ENCODE assay signal across 33 cellular contexts in the genomic region with DNA sequence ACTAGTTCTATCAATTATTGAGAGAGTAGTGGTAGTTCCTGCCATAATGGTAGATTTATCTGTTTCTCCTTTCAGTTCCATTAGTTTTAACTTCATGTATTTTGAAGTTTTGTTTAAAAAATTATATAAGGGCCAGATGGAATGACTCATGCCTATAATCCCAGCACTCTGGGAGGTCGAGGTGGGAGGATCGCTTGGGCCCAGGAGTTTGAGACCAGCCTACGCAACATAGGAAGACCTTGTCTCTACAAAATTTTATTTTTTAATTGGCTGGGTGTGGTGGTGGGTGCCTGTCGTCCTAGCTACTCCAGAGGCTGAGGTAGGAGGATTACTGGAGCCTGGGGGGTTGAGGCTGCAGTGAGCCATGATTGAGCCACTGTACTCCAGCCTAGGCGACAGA. TPM values are rescaled to one million over a fixed set of nuclear protein-coding genes. Genes with fewer than 3 reads are reported as not detected.
"Had no signal": no experiment of that assay in that cellular context is flagged by ENCODE, and none has a peak within 500 bp of the region (broad histone marks: within the 10 kb centered on the region; RNA-seq: fewer than 3 reads in every experiment).

No MANE protein-coding gene starts in this region.

- H3K27me3 Mint-ChIP-seq: activated T-cell treated with anti-CD3 and anti-CD28 coated beads, Interleukin-2, amount 50 U/mL, for 24 hours; central memory CD8-positive, alpha-beta T cell had no signal

- H3K36me3 Mint-ChIP-seq: activated naive CD4-positive, alpha-beta T cell treated with anti-CD3 and anti-CD28 coated beads, Interleukin-2, amount 10 ng/mL, durations not matched to agents 7 days and 5 days; activated naive CD4-positive, alpha-beta T cell treated with anti-CD3 and anti-CD28 coated beads, Interleukin-2, amount 50 U/mL, for 72 hours; activated naive CD8-positive, alpha-beta T cell treated with anti-CD3 and anti-CD28 coated beads, Interleukin-2, amount 10 ng/mL, durations not matched to agents 7 days and 5 days had no signal

- H3K36me3 ChIP-seq: brain microvascular endothelial cell, esophagus muscularis mucosa, gastroesophageal sphincter, heart right ventricle had no signal

- H3K27ac Mint-ChIP-seq: activated CD4-positive, alpha-beta memory T cell treated with anti-CD3 and anti-CD28 coated beads, Interleukin-2, amount 10 ng/mL, durations not matched to agents 7 days and 5 days; activated CD4-positive, alpha-beta T cell treated with anti-CD3 and anti-CD28 coated beads, Interleukin-2, amount 10 ng/mL, durations not matched to agents 7 days and 5 days; activated naive CD4-positive, alpha-beta T cell treated with anti-CD3 and anti-CD28 coated beads, Interleukin-2, amount 10 ng/mL, durations not matched to agents 7 days and 5 days; activated naive CD4-positive, alpha-beta T cell treated with anti-CD3 and anti-CD28 coated beads, Interleukin-2, amount 50 U/mL, for 72 hours; activated naive CD8-positive, alpha-beta T cell treated with anti-CD3 and anti-CD28 coated beads, Interleukin-2, amount 10 ng/mL, durations not matched to agents 7 days and 5 days; activated T-cell treated with anti-CD3 and anti-CD28 coated beads, Interleukin-2, amount 50 U/mL, for 24 hours; activated T-cell treated with anti-CD3 and anti-CD28 coated beads, Interleukin-2, amount 50 U/mL, for 72 hours; effector memory CD8-positive, alpha-beta T cell; T-helper 17 cell; T-helper 2 cell treated with Interferon-gamma antibody and Interleukin-4, amounts not matched to agents 5 μg/mL and 100 μg/mL, for 36 hours; WTC11 had no signal

- H3K27ac ChIP-seq: brain microvascular endothelial cell, esophagus muscularis mucosa, gastroesophageal sphincter, heart right ventricle had no signal

- ATAC-seq: activated naive CD4-positive, alpha-beta T cell treated with anti-CD3 and anti-CD28 coated beads, Interleukin-2, amount 50 U/mL, for 72 hours; activated T-cell treated with anti-CD3 and anti-CD28 coated beads, Interleukin-2, amount 50 U/mL, for 72 hours; effector memory CD8-positive, alpha-beta T cell; gastroesophageal sphincter; heart right ventricle; T-helper 17 cell; WTC11 had no signal

- H3K9me3 ChIP-seq: esophagus muscularis mucosa, gastroesophageal sphincter, heart right ventricle had no signal

- DNase-seq: activated CD4-positive, alpha-beta memory T cell treated with anti-CD3 and anti-CD28 coated beads, Interleukin-2, amount 10 ng/mL, durations not matched to agents 7 days and 5 days; activated CD4-positive, alpha-beta T cell treated with anti-CD3 and anti-CD28 coated beads for 1 hour; activated CD4-positive, alpha-beta T cell treated with anti-CD3 and anti-CD28 coated beads for 4 hours; activated CD4-positive, alpha-beta T cell treated with anti-CD3 and anti-CD28 coated beads, Interleukin-2, amount 10 ng/mL, durations not matched to agents 7 days and 5 days; activated CD4-positive, alpha-beta T cell treated with anti-CD3 and anti-CD28 coated beads, Interleukin-2, amount 50 U/mL, for 4 hours; activated CD8-positive, alpha-beta memory T cell treated with anti-CD3 and anti-CD28 coated beads, Interleukin-2, amount 50 U/mL, for 48 hours; activated gamma-delta T cell; activated naive CD4-positive, alpha-beta T cell; activated naive CD4-positive, alpha-beta T cell treated with anti-CD3 and anti-CD28 coated beads, Interleukin-2, amount 10 ng/mL, durations not matched to agents 7 days and 5 days; activated naive CD8-positive, alpha-beta T cell treated with anti-CD3 and anti-CD28 coated beads, Interleukin-2, amount 10 ng/mL, durations not matched to agents 7 days and 5 days; activated T-cell treated with anti-CD3 and anti-CD28 coated beads for 4 hours; activated T-cell treated with anti-CD3 and anti-CD28 coated beads, Interleukin-2, amount 50 U/mL, for 24 hours; activated T-cell treated with anti-CD3 and anti-CD28 coated beads, Interleukin-2, amount 50 U/mL, for 72 hours; brain microvascular endothelial cell; cortex of kidney; dermis blood vessel endothelial cell; effector CD4-positive, alpha-beta T cell; effector memory CD8-positive, alpha-beta T cell; erythroblast; foreskin melanocyte; heart right ventricle; T-helper 1 cell; T-helper 17 cell; T1000 had no signal

- H3K4me1 ChIP-seq: esophagus muscularis mucosa, gastroesophageal sphincter had no signal

- H3K4me3 ChIP-seq: esophagus muscularis mucosa, gastroesophageal sphincter, heart right ventricle had no signal

- H3K4me1 Mint-ChIP-seq: WTC11 had no signal

- H3K9me3 Mint-ChIP-seq: activated CD4-positive, alpha-beta memory T cell treated with anti-CD3 and anti-CD28 coated beads, Interleukin-2, amount 10 ng/mL, durations not matched to agents 7 days and 5 days; activated CD4-positive, alpha-beta T cell treated with anti-CD3 and anti-CD28 coated beads, Interleukin-2, amount 10 ng/mL, durations not matched to agents 7 days and 5 days; activated naive CD4-positive, alpha-beta T cell treated with anti-CD3 and anti-CD28 coated beads, Interleukin-2, amount 10 ng/mL, durations not matched to agents 7 days and 5 days; activated naive CD4-positive, alpha-beta T cell treated with anti-CD3 and anti-CD28 coated beads, Interleukin-2, amount 50 U/mL, for 72 hours; activated naive CD8-positive, alpha-beta T cell treated with anti-CD3 and anti-CD28 coated beads, Interleukin-2, amount 10 ng/mL, durations not matched to agents 7 days and 5 days; activated T-cell treated with anti-CD3 and anti-CD28 coated beads, Interleukin-2, amount 50 U/mL, for 24 hours; activated T-cell treated with anti-CD3 and anti-CD28 coated beads, Interleukin-2, amount 50 U/mL, for 72 hours; central memory CD8-positive, alpha-beta T cell; effector memory CD8-positive, alpha-beta T cell; T-helper 2 cell treated with Interferon-gamma antibody and Interleukin-4, amounts not matched to agents 5 μg/mL and 100 μg/mL, for 36 hours; WTC11 had no signal

- H3K4me3 Mint-ChIP-seq: activated CD4-positive, alpha-beta memory T cell treated with anti-CD3 and anti-CD28 coated beads, Interleukin-2, amount 10 ng/mL, durations not matched to agents 7 days and 5 days; activated CD4-positive, alpha-beta T cell treated with anti-CD3 and anti-CD28 coated beads, Interleukin-2, amount 10 ng/mL, durations not matched to agents 7 days and 5 days; activated naive CD4-positive, alpha-beta T cell treated with anti-CD3 and anti-CD28 coated beads, Interleukin-2, amount 10 ng/mL, durations not matched to agents 7 days and 5 days; activated naive CD8-positive, alpha-beta T cell treated with anti-CD3 and anti-CD28 coated beads, Interleukin-2, amount 10 ng/mL, durations not matched to agents 7 days and 5 days; activated T-cell treated with anti-CD3 and anti-CD28 coated beads, Interleukin-2, amount 50 U/mL, for 24 hours; activated T-cell treated with anti-CD3 and anti-CD28 coated beads, Interleukin-2, amount 50 U/mL, for 72 hours; central memory CD8-positive, alpha-beta T cell; effector memory CD8-positive, alpha-beta T cell; T-helper 17 cell; T-helper 2 cell treated with Interferon-gamma antibody and Interleukin-4, amounts not matched to agents 5 μg/mL and 100 μg/mL, for 36 hours; WTC11 had no signal

- H3K27me3 ChIP-seq: brain microvascular endothelial cell, heart right ventricle had no signal

RNA-seq across cellular contexts. Expression of gene SLC4A1, which starts 34.4 kb away (rescaled TPM):
- total RNA-seq: activated CD4-positive, alpha-beta memory T cell treated with anti-CD3 and anti-CD28 coated beads, Interleukin-2, amount 10 ng/mL, durations not matched to agents 7 days and 5 days; activated CD4-positive, alpha-beta T cell treated with anti-CD3 and anti-CD28 coated beads, Interleukin-2, amount 10 ng/mL, durations not matched to agents 7 days and 5 days; activated naive CD4-positive, alpha-beta T cell treated with anti-CD3 and anti-CD28 coated beads, Interleukin-2, amount 50 U/mL, for 72 hours; activated naive CD8-positive, alpha-beta T cell treated with anti-CD3 and anti-CD28 coated beads, Interleukin-2, amount 10 ng/mL, durations not matched to agents 7 days and 5 days; activated T-cell treated with anti-CD3 and anti-CD28 coated beads, Interleukin-2, amount 50 U/mL, for 72 hours; astrocyte; bronchial epithelial cell; dermis blood vessel endothelial cell; glomerular endothelial cell; T-helper 17 cell; WTC11 had no signal
